ENCODE assay signal across 8 cellular contexts in genomic region chr1:182069028-182069466, GRCh38. TPM values are rescaled to one million over a fixed set of nuclear protein-coding genes. Genes with fewer than 3 reads are reported as not detected.
A peak's percentile ranks its signal among the peaks of the same experiment; 100 is the strongest.
DNase-seq lines count a peak whose midpoint lies in the region; ATAC-seq and TF ChIP-seq lines count a peak whose summit lies in the region.

No MANE protein-coding gene starts in this region.

- H3K36me3 ChIP-seq in MG63 (no peaks in the 10 kb centered on the region), lower lobe of right lung (no peaks in the 10 kb centered on the region), upper lobe of right lung (no peaks in the 10 kb centered on the region)

- H3K9me3 ChIP-seq in MG63 (no peaks in the 10 kb centered on the region), lower lobe of right lung (no peaks in the 10 kb centered on the region), upper lobe of right lung (no peaks in the 10 kb centered on the region)

- H3K27me3 ChIP-seq in MG63: peaks cover under 1% of the 10 kb centered on the region; the same call in 1 of the 2 replicates
- no peaks in the 10 kb centered on the region for H3K27me3 ChIP-seq in lower lobe of right lung (ENCODE audit: low read depth)
- H3K27me3 ChIP-seq in upper lobe of right lung: peaks cover 8% of the 10 kb centered on the region

- H3K4me1 ChIP-seq in lower lobe of right lung (no peaks in the 10 kb centered on the region), upper lobe of right lung (no peaks in the 10 kb centered on the region)

- intact Hi-C loops in lower lobe of right lung (cut with DNase I): no loop called here
- intact Hi-C loops in upper lobe of right lung (cut with DNase I): no loop called here

- H3K4me3 ChIP-seq in MG63: no peak overlapping the region
- H3K4me3 ChIP-seq in choroid plexus epithelial cell (ENCODE audit: low read depth, low read length): no peak overlapping the region
- H3K4me3 ChIP-seq in lower lobe of right lung: no peak overlapping the region
- H3K4me3 ChIP-seq in upper lobe of right lung: no peak overlapping the region

- ATAC-seq in lower lobe of right lung (peak; percentile 73 to 83), upper lobe of right lung (peak; percentile 93), GM19463 (IDR thresholded peaks at IDR 0.05; ENCODE audit: unreplicated experiment) (no peak)

- in situ Hi-C loops in ACHN (cut with HindIII; ENCODE audit: low pct_ligation_motif_present, low pct_unique_long_range_greater_than_20kb, low sequenced_read_pairs): no loop called here
- in situ Hi-C loops in GM13977 (cut with MboI; ENCODE audit: low pct_unique_long_range_greater_than_20kb, low sequenced_read_pairs, unreplicated experiment): no loop called here

- no peak overlapping the region for H3K27ac ChIP-seq in lower lobe of right lung
- H3K27ac ChIP-seq in upper lobe of right lung: no peak overlapping the region

- DNase-seq in ACHN (peak; percentile 70), GM13977 (ENCODE audit: low spot score) (peak; percentile 75), MG63 (peak; percentile 65), SHP77 (lab: John Stamatoyannopoulos, UW) (peak; percentile 41 to 48), choroid plexus epithelial cell (ENCODE audit: low read depth) (peak; percentile 29), lower lobe of right lung (peak; percentile 74), upper lobe of right lung (peak; percentile 82)

- TF ChIP-seq CTCF in GM13977 (IDR thresholded peaks at IDR 0.05; ENCODE audit: extremely low read depth, insufficient read depth, missing control alignments): peak; percentile 72
- TF ChIP-seq CTCF in choroid plexus epithelial cell (conservative IDR thresholded peaks at IDR 0.05; ENCODE audit: low read depth, low read length): peak; percentile 61
- TF ChIP-seq CTCF in lower lobe of right lung (IDR thresholded peaks at IDR 0.05): peak; percentile 68
- peak; percentile 71 for TF ChIP-seq CTCF in upper lobe of right lung (IDR thresholded peaks at IDR 0.05)

RNA-seq across cellular contexts. Expression of gene ZNF648, which starts 7.5 kb away (rescaled TPM):
- not detected in 2 replicates for total RNA-seq in MG63 (2014; rRNA removed; shearing (Covaris generic); ENCODE audit: low replicate concordance)
- total RNA-seq in lower lobe of right lung (not detected), upper lobe of right lung (not detected)

Comparison
In these comparisons a context has a peak if more than half of its experiments do, and no peak if none do; other contexts are left out.
1. DNase-seq: peak in every context shown above with its lines; median percentile 82 in upper lobe of right lung; 75 in GM13977; 74 in lower lobe of right lung; 70 in ACHN; 65 in MG63; 44 in SHP77; 29 in choroid plexus epithelial cell.